ENCODE assay signal across 16 cellular contexts in the genomic region with DNA sequence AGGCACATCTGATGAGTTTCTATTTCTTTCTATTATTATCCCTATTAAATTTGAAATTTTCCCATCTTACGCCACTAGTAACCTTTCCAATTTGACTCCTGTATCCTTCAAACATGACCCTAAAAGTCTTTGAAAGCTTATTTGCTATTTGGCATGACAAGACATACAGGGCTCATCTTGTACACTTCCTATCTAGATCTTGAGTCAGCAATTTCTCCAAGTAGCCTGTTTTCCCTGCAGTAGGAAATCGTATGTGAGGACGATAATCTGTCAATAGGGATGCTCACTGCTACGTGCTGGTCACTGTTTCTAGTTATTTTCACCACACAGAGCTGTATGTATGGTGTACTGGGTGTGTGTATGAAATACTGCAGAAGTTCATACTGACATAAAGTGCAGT.
DNase-seq lines count a peak whose midpoint lies in the region; ATAC-seq and TF ChIP-seq lines count a peak whose summit lies in the region.
"Had no signal": no experiment of that assay in that cellular context is flagged by ENCODE, and none has a peak within 500 bp of the region (broad histone marks: within the 10 kb centered on the region; RNA-seq: fewer than 3 reads in every experiment).

No MANE protein-coding gene starts in this region.

- no peaks in the 10 kb centered on the region for H3K4me1 ChIP-seq in GM23338 (ENCODE audit: insufficient read depth)
- 0 out of 2 replicates have a peak, but pooled peaks cover 2% of the 10 kb centered on the region for H3K4me1 ChIP-seq in IMR-90 (ENCODE audit: control insufficient read depth, insufficient read depth, low read length)
- H3K4me1 ChIP-seq in CD4-positive, alpha-beta memory T cell (ENCODE audit: insufficient read depth, low read length) = no peaks in the 10 kb centered on the region

- 0 out of 3 replicates have a peak, but pooled peaks cover 3% of the 10 kb centered on the region for H3K4me1 Mint-ChIP-seq in GM23338
- peaks cover 27% of the 10 kb centered on the region for H3K4me1 Mint-ChIP-seq in osteocyte (ENCODE audit: unreplicated experiment)
- H3K4me1 Mint-ChIP-seq in CD4-positive, alpha-beta memory T cell = no peaks in the 10 kb centered on the region

- no peak overlapping the region for H3K23ac ChIP-seq in IMR-90 (ENCODE audit: low read depth, low read length)

- H3K36me3 Mint-ChIP-seq in GM23338 (ENCODE audit: low read depth) = peaks cover 4% of the 10 kb centered on the region; the same call in 2 of the 3 replicates
- H3K36me3 Mint-ChIP-seq in osteocyte (ENCODE audit: unreplicated experiment) = peaks cover 26% of the 10 kb centered on the region
- H3K36me3 Mint-ChIP-seq in CD4-positive, alpha-beta memory T cell = no peaks in the 10 kb centered on the region

- intact Hi-C loops in IMR-90 (cut with micrococcal nuclease) = no loop called here
- intact Hi-C loops in CD4-positive, alpha-beta memory T cell (cut with micrococcal nuclease) = no loop called here

- H3K9me3 Mint-ChIP-seq in GM23338 (no peaks in the 10 kb centered on the region), osteocyte (ENCODE audit: unreplicated experiment) (no peaks in the 10 kb centered on the region)
- no peaks in the 10 kb centered on the region for H3K9me3 Mint-ChIP-seq in CD4-positive, alpha-beta memory T cell
- H3K9me3 Mint-ChIP-seq: CD4-positive, alpha-beta T cell; HFFc6 had no signal

- H3K27me3 Mint-ChIP-seq in GM23338 (ENCODE audit: insufficient read depth, low read depth, poor library complexity) (peaks cover 5% of the 10 kb centered on the region), osteocyte (ENCODE audit: unreplicated experiment) (no peaks in the 10 kb centered on the region)
- H3K27me3 Mint-ChIP-seq in CD4-positive, alpha-beta memory T cell = peaks cover 8 to 13% of the 10 kb centered on the region in 2 donors

- no peak overlapping the region for H2BK15ac ChIP-seq in IMR-90 (ENCODE audit: low read depth, low read length)

- no peak overlapping the region for H3K9ac ChIP-seq in IMR-90 (ENCODE audit: low read depth, low read length)

- BruUV-seq in IMR-90 (replicated peaks; lab: Mats Ljungman, UMichigan) = no TSS peak

- no peaks in the 10 kb centered on the region for H3K27me3 ChIP-seq in GM23338 (ENCODE audit: insufficient read depth)
- no peaks in the 10 kb centered on the region for H3K27me3 ChIP-seq in IMR-90 (ENCODE audit: control insufficient read depth, insufficient read depth, low read length)
- H3K27me3 ChIP-seq in CD4-positive, alpha-beta memory T cell (ENCODE audit: insufficient read depth, low read length) = no peaks in the 10 kb centered on the region

- no peak overlapping the region for H2BK120ac ChIP-seq in IMR-90 (ENCODE audit: low read depth, low read length)

- H3K14ac ChIP-seq in IMR-90 (replicated peaks; ENCODE audit: low read depth, low read length) = no peak overlapping the region

- H3K9me2 ChIP-seq in GM23338 (ENCODE audit: insufficient read depth) = 0 out of 2 replicates have a peak, but pooled peaks cover 9% of the 10 kb centered on the region

- peaks cover 5% of the 10 kb centered on the region; the same call in 1 of the 2 replicates for H3K79me2 ChIP-seq in GM23338 (replicated peaks; ENCODE audit: insufficient read depth)

- H2BK20ac ChIP-seq in IMR-90 (ENCODE audit: low read depth, low read length) = no peak overlapping the region

- H3K18ac ChIP-seq in IMR-90 (ENCODE audit: low read depth, low read length) = no peak overlapping the region

- no peak for TF ChIP-seq CTCF in GM23338 (conservative IDR thresholded peaks at IDR 0.05; ENCODE audit: low read depth in 2 of 2)
- TF ChIP-seq CTCF in IMR-90 (conservative IDR thresholded peaks at IDR 0.05; ENCODE audit: low read depth, low read length) = no peak
- TF ChIP-seq CTCF in osteocyte (IDR thresholded peaks at IDR 0.05) = no peak

- H3K56ac ChIP-seq in IMR-90 (ENCODE audit: extremely low read depth, insufficient read depth, low read length) = no peak overlapping the region

- no peak for ATAC-seq in GM23338
- ATAC-seq in IMR-90 (ENCODE audit: low read depth) = no peak
- no peak for ATAC-seq in HG02588 (IDR thresholded peaks at IDR 0.05; ENCODE audit: unreplicated experiment)
- ATAC-seq: HCT116 had no signal

- H2AK9ac ChIP-seq in IMR-90 (replicated peaks; ENCODE audit: low read depth, low read length, poor library complexity) = no peak overlapping the region

- H4K20me1 ChIP-seq in GM23338 (replicated peaks; ENCODE audit: insufficient read depth) (peaks cover 6% of the 10 kb centered on the region; the same call in 1 of the 2 replicates), IMR-90 (ENCODE audit: insufficient read depth, low read length) (no peaks in the 10 kb centered on the region; the same call in 1 of the 2 replicates)

- 0 out of 2 replicates have a peak overlapping the region, but pooled peaks have one; percentile 23 for H3K27ac Mint-ChIP-seq in GM23338
- peak overlapping the region; percentile 20 for H3K27ac Mint-ChIP-seq in osteocyte (ENCODE audit: unreplicated experiment)
- H3K27ac Mint-ChIP-seq in CD4-positive, alpha-beta memory T cell = no peak overlapping the region
- H3K27ac Mint-ChIP-seq: CD4-positive, alpha-beta T cell; HFFc6 had no signal

- H3K36me3 ChIP-seq in GM23338 (ENCODE audit: insufficient read depth) (no peaks in the 10 kb centered on the region), IMR-90 (ENCODE audit: control insufficient read depth, insufficient read depth, low read length) (peaks cover 4% of the 10 kb centered on the region; the same call in 1 of the 2 replicates)
- H3K36me3 ChIP-seq in CD4-positive, alpha-beta memory T cell (ENCODE audit: insufficient read depth, low read length) = no peaks in the 10 kb centered on the region

- H3K9me3 ChIP-seq in IMR-90 (ENCODE audit: control insufficient read depth, insufficient read depth, low read length) = no peaks in the 10 kb centered on the region
- no peaks in the 10 kb centered on the region for H3K9me3 ChIP-seq in CD4-positive, alpha-beta memory T cell (ENCODE audit: control insufficient read depth in 1 of 2, low read length in 2 of 2)

- no peaks in the 10 kb centered on the region for H3F3A ChIP-seq in GM23338 (replicated peaks; ENCODE audit: low read depth)

- H3K9me1 ChIP-seq in IMR-90 (ENCODE audit: insufficient read depth, low read length) = peaks cover 2% of the 10 kb centered on the region; the same call in 1 of the 2 replicates

- H4K91ac ChIP-seq in IMR-90 (ENCODE audit: insufficient read depth, low read depth, low read length) = no peak overlapping the region

- CTCF ChIA-PET in IMR-90 (lab: Yijun Ruan, JAX) = interaction anchor here (1.3 kb wide), 1 partner anchor 11 kb away, joined by 4 read pairs; no protein-coding TSS in a partner anchor
- CTCF ChIA-PET in CD4-positive, alpha-beta memory T cell (lab: Charles Lee; ENCODE audit: partially characterized antibody) = no interaction called here

- dilution Hi-C loops in IMR-90 (cut with HindIII; ENCODE audit: low sequenced_read_pairs, unreplicated experiment) = no loop called here

- no peak overlapping the region for H3K4ac ChIP-seq in IMR-90 (ENCODE audit: low read depth, low read length)

- no peak for TF ChIP-seq POLR2A in IMR-90 (IDR thresholded peaks at IDR 0.05; ENCODE audit: low read depth, low read length)

- TF ChIP-seq RAD21 in IMR-90 (IDR thresholded peaks at IDR 0.05; ENCODE audit: low read length) = no peak

- WGBS in IMR-90 (ENCODE audit: extremely low coverage in 2 of 2, insufficient read length in 1 of 2), 2 experiments = no CpG with 5 or more reads among the region's 4 CpGs

- no peak overlapping the region for H4K8ac ChIP-seq in IMR-90 (ENCODE audit: low read depth in 2 of 2, low read length in 2 of 2)

- H3K4me2 ChIP-seq in GM23338 (no peak overlapping the region), IMR-90 (ENCODE audit: low read depth, low read length) (no peak overlapping the region)

- H2BK5ac ChIP-seq in IMR-90 (ENCODE audit: low read depth, low read length, poor library complexity, severe bottlenecking) = no peak overlapping the region

- H2AK5ac ChIP-seq in IMR-90 (ENCODE audit: low read depth, low read length) = no peak overlapping the region

- POLR2A ChIA-PET in IMR-90 (lab: Charles Lee; ENCODE audit: unreplicated experiment) = no interaction called here
- POLR2A ChIA-PET in CD4-positive, alpha-beta memory T cell (lab: Charles Lee; ENCODE audit: partially characterized antibody) = no interaction called here

- no peak overlapping the region for H4K5ac ChIP-seq in IMR-90 (ENCODE audit: low read depth, low read length)

- in situ Hi-C loops in IMR-90 (cut with MboI; ENCODE audit: low sequenced_read_pairs) = no loop called here

- peaks cover 25 to 31% of the 10 kb centered on the region in 2 experiments for H3K79me1 ChIP-seq in IMR-90 (ENCODE audit: low read depth in 1 of 2, low read length in 2 of 2)

- H3K4me3 ChIP-seq in GM23338 (no peak overlapping the region), IMR-90 (ENCODE audit: insufficient read depth, low read depth, low read length) (no peak overlapping the region)
- no peak overlapping the region for H3K4me3 ChIP-seq in CD4-positive, alpha-beta memory T cell (ENCODE audit: low read length in 2 of 2)

- H2AFZ ChIP-seq in GM23338 = no peak overlapping the region
- no peak overlapping the region for H2AFZ ChIP-seq in IMR-90 (replicated peaks; ENCODE audit: low read length, poor library complexity)

- H3K4me3 Mint-ChIP-seq in GM23338 (no peak overlapping the region), osteocyte (ENCODE audit: unreplicated experiment) (no peak overlapping the region)
- H3K4me3 Mint-ChIP-seq in CD4-positive, alpha-beta memory T cell = no peak overlapping the region
- H3K4me3 Mint-ChIP-seq: CD4-positive, alpha-beta T cell; HFFc6 had no signal

- no peak for DNase-seq in GM23338 (ENCODE audit: low spot score)
- no peak for DNase-seq in IMR-90
- no peak for DNase-seq in osteocyte (ENCODE audit: extremely low spot score, unreplicated experiment)
- DNase-seq in CD4-positive, alpha-beta memory T cell = no peak
- DNase-seq in NCI-H2029 (lab: John Stamatoyannopoulos, UW) = no peak
- DNase-seq: AML-193; CD4-positive, alpha-beta T cell; DMS153; DMS79; GDM1; GOT3; H7; HFFc6 had no signal

- H3K27ac ChIP-seq in GM23338 (ENCODE audit: low read depth) (no peak overlapping the region), IMR-90 (ENCODE audit: insufficient read depth, low read length) (no peak overlapping the region)
- no peak overlapping the region for H3K27ac ChIP-seq in CD4-positive, alpha-beta memory T cell (ENCODE audit: low read depth, low read length)
- H3K27ac ChIP-seq: C4-2B had no signal

TF ChIP-seq in GM23338, 12 proteins besides CTCF, POLR2A, EP300 and RAD21 (continues in another document):
- no peak for TF ChIP-seq EZH2phosphoT487 (IDR thresholded peaks at IDR 0.05; ENCODE audit: unreplicated experiment)

TF ChIP-seq in IMR-90, 13 proteins besides CTCF, POLR2A, EP300 and RAD21:
- no peak for TF ChIP-seq CEBPB (IDR thresholded peaks at IDR 0.05; ENCODE audit: low read depth, low read length)
- TF ChIP-seq MAFK (IDR thresholded peaks at IDR 0.05; ENCODE audit: low read depth, low read length) = peak; percentile 54; the same call in 1 of the 2 replicates

Comparison
In these comparisons a context has a peak if more than half of its experiments do, and no peak if none do; other contexts are left out.
1. H3K27ac Mint-ChIP-seq: peak in GM23338 (single experiment) and osteocyte (single experiment); none in CD4-positive, alpha-beta memory T cell (0 of 7).